ENCODE assay signal across 2 cellular contexts in the genomic region with DNA sequence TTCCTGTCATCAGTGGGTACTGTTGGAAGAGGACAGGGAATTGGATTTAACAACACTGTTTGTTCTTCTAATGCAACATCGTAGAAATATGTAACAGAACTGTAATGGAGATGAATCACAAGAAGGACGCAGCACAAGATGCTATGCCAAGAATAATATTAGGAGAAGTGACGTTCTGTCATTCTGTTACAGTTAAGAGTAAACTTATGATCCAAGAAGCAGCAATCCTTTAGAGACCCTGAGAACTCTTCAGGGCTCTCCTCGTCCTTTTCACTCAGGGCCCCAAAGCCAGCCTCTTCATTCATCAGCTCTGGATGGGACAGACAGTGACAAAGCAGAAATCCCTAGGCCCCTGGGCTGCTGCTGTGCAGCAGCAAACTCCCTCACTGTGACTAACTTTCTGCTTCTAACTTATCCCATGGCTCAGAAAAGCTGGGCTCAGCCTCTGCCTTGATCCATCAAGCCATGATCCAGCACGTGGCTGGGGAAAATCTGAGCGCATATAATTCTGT.
TF ChIP-seq lines count a peak whose summit lies in the region.

No MANE protein-coding gene starts in this region.

TF ChIP-seq in HEK293, 187 proteins besides CTCF, POLR2A, EP300 and RAD21 (continued from another document):
- TF ChIP-seq, protein P1, sequence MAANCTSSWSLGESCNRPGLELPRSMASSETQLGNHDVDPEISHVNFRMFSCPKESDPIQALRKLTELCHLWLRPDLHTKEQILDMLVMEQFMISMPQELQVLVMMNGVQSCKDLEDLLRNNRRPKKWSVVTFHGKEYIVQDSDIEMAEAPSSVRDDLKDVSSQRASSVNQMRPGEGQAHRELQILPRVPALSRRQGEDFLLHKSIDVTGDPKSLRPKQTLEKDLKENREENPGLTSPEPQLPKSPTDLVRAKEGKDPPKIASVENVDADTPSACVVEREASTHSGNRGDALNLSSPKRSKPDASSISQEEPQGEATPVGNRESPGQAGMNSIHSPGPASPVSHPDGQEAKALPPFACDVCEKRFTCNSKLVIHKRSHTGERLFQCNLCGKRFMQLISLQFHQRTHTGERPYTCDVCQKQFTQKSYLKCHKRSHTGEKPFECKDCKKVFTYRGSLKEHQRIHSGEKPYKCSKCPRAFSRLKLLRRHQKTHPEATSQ (tag by site-specific recombination; IDR thresholded peaks at IDR 0.05) = no peak
- TF ChIP-seq ZNF354C (tag by site-specific recombination; IDR thresholded peaks at IDR 0.05; ENCODE audit: borderline replicate concordance, low read depth) (no peak), ZNF335 (tag by site-specific recombination; conservative IDR thresholded peaks at IDR 0.05) (0 out of 2 replicates have a peak, but pooled peaks have one; percentile 18), TCF7L2 (IDR thresholded peaks at IDR 0.05; ENCODE audit: borderline replicate concordance, low read depth, low read length) (no peak), KLF1 (tag by site-specific recombination; IDR thresholded peaks at IDR 0.05) (no peak), BCL11B (tag by site-specific recombination; IDR thresholded peaks at IDR 0.05; ENCODE audit: low read depth) (no peak), ZEB2 (tag by site-specific recombination; IDR thresholded peaks at IDR 0.05) (no peak), ZNF280C (tag by site-specific recombination; IDR thresholded peaks at IDR 0.05) (no peak), ZNF274 (IDR thresholded peaks at IDR 0.05; ENCODE audit: low read length) (no peak), ZNF274 (tag by site-specific recombination; IDR thresholded peaks at IDR 0.05; ENCODE audit: borderline replicate concordance) (no peak), ZBTB48 (tag by site-specific recombination; IDR thresholded peaks at IDR 0.05) (peak; percentile 30; the same call in 1 of the 2 replicates), ZBTB1 (tag by site-specific recombination; IDR thresholded peaks at IDR 0.05) (no peak), ZNF521 (tag by site-specific recombination; IDR thresholded peaks at IDR 0.05) (no peak), BCL6B (tag by site-specific recombination; IDR thresholded peaks at IDR 0.05) (no peak), ZNF416 (tag by site-specific recombination; IDR thresholded peaks at IDR 0.05) (no peak), ZNF707 (tag by site-specific recombination; IDR thresholded peaks at IDR 0.05) (no peak), ZBTB20 (tag by site-specific recombination; IDR thresholded peaks at IDR 0.05) (no peak)
- TF ChIP-seq, protein P2, sequence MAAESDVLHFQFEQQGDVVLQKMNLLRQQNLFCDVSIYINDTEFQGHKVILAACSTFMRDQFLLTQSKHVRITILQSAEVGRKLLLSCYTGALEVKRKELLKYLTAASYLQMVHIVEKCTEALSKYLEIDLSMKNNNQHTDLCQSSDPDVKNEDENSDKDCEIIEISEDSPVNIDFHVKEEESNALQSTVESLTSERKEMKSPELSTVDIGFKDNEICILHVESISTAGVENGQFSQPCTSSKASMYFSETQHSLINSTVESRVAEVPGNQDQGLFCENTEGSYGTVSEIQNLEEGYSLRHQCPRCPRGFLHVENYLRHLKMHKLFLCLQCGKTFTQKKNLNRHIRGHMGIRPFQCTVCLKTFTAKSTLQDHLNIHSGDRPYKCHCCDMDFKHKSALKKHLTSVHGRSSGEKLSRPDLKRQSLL (tag by site-specific recombination; IDR thresholded peaks at IDR 0.05) = no peak

TF ChIP-seq in K562, 482 proteins besides CTCF, POLR2A, EP300 and RAD21 (continued from another document and continues in another):
- TF ChIP-seq, protein P3, sequence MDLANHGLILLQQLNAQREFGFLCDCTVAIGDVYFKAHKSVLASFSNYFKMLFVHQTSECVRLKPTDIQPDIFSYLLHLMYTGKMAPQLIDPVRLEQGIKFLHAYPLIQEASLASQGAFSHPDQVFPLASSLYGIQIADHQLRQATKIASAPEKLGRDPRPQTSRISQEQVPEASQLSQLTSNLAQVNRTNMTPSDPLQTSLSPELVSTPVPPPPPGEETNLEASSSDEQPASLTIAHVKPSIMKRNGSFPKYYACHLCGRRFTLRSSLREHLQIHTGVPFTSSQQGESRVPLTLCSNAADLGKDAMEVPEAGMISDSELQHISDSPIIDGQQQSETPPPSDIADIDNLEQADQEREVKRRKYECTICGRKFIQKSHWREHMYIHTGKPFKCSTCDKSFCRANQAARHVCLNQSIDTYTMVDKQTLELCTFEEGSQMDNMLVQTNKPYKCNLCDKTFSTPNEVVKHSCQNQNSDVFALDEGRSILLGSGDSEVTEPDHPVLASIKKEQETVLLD (IDR thresholded peaks at IDR 0.05) = no peak
- TF ChIP-seq LCOR (CRISPR knock-in tag; IDR thresholded peaks at IDR 0.05) (no peak), TRIM25 (IDR thresholded peaks at IDR 0.05; ENCODE audit: borderline replicate concordance) (no peak), NFE2 (IDR thresholded peaks at IDR 0.05; ENCODE audit: low read depth) (peak; percentile 92), HIVEP1 (CRISPR knock-in tag; IDR thresholded peaks at IDR 0.05) (no peak), MCM5 (IDR thresholded peaks at IDR 0.05; ENCODE audit: low read depth) (no peak), ZBTB40 (IDR thresholded peaks at IDR 0.05) (no peak), ZBTB40 (CRISPR knock-in tag; IDR thresholded peaks at IDR 0.05) (no peak), ZNF165 (CRISPR knock-in tag; IDR thresholded peaks at IDR 0.05; ENCODE audit: borderline replicate concordance) (no peak), ZFP30 (CRISPR knock-in tag; IDR thresholded peaks at IDR 0.05; ENCODE audit: borderline replicate concordance) (no peak), FIP1L1 (IDR thresholded peaks at IDR 0.05; ENCODE audit: low read depth, low read length, poor library complexity, severe bottlenecking) (no peak), MCM3 (IDR thresholded peaks at IDR 0.05) (no peak), GATA2 (CRISPR knock-in tag; IDR thresholded peaks at IDR 0.05) (no peak), HEY1 (CRISPR knock-in tag; IDR thresholded peaks at IDR 0.05; ENCODE audit: borderline replicate concordance) (no peak), ZNF146 (CRISPR knock-in tag; IDR thresholded peaks at IDR 0.05; ENCODE audit: unreplicated experiment) (no peak), TRIM28 (IDR thresholded peaks at IDR 0.05) (no peak), GTF2E2 (tag; IDR thresholded peaks at IDR 0.05) (no peak), COPS2 (conservative IDR thresholded peaks at IDR 0.05) (no peak), ZFX (CRISPR knock-in tag; IDR thresholded peaks at IDR 0.05) (peak; percentile 50; the same call in 1 of the 2 replicates), GABPB2 (CRISPR knock-in tag; conservative IDR thresholded peaks at IDR 0.05) (no peak), TCF7 (IDR thresholded peaks at IDR 0.05; ENCODE audit: borderline replicate concordance) (no peak), ZNF239 (CRISPR knock-in tag; IDR thresholded peaks at IDR 0.05) (no peak), MTA3 (IDR thresholded peaks at IDR 0.05; ENCODE audit: borderline replicate concordance) (no peak)
- TF ChIP-seq, protein P4, sequence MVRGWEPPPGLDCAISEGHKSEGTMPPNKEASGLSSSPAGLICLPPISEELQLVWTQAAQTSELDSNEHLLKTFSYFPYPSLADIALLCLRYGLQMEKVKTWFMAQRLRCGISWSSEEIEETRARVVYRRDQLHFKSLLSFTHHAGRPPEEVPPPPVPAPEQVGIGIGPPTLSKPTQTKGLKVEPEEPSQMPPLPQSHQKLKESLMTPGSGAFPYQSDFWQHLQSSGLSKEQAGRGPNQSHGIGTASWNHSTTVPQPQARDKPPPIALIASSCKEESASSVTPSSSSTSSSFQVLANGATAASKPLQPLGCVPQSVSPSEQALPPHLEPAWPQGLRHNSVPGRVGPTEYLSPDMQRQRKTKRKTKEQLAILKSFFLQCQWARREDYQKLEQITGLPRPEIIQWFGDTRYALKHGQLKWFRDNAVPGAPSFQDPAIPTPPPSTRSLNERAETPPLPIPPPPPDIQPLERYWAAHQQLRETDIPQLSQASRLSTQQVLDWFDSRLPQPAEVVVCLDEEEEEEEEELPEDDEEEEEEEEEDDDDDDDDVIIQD (CRISPR knock-in tag; IDR thresholded peaks at IDR 0.05) = no peak
- TF ChIP-seq, protein P5, sequence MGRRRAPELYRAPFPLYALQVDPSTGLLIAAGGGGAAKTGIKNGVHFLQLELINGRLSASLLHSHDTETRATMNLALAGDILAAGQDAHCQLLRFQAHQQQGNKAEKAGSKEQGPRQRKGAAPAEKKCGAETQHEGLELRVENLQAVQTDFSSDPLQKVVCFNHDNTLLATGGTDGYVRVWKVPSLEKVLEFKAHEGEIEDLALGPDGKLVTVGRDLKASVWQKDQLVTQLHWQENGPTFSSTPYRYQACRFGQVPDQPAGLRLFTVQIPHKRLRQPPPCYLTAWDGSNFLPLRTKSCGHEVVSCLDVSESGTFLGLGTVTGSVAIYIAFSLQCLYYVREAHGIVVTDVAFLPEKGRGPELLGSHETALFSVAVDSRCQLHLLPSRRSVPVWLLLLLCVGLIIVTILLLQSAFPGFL (CRISPR knock-in tag; IDR thresholded peaks at IDR 0.05) = no peak
- TF ChIP-seq, protein P6, sequence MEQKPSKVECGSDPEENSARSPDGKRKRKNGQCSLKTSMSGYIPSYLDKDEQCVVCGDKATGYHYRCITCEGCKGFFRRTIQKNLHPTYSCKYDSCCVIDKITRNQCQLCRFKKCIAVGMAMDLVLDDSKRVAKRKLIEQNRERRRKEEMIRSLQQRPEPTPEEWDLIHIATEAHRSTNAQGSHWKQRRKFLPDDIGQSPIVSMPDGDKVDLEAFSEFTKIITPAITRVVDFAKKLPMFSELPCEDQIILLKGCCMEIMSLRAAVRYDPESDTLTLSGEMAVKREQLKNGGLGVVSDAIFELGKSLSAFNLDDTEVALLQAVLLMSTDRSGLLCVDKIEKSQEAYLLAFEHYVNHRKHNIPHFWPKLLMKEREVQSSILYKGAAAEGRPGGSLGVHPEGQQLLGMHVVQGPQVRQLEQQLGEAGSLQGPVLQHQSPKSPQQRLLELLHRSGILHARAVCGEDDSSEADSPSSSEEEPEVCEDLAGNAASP (IDR thresholded peaks at IDR 0.05) = no peak
